ENCODE assay signal across 16 cellular contexts in genomic region chr1:219121634-219122033, GRCh38. TPM values are rescaled to one million over a fixed set of nuclear protein-coding genes. Genes with fewer than 3 reads are reported as not detected.
DNase-seq lines count a peak whose midpoint lies in the region; ATAC-seq and TF ChIP-seq lines count a peak whose summit lies in the region.
"Had no signal": no experiment of that assay in that cellular context is flagged by ENCODE, and none has a peak within 500 bp of the region (broad histone marks: within the 10 kb centered on the region; RNA-seq: fewer than 3 reads in every experiment).

No MANE protein-coding gene starts in this region.

- H3K4me1 ChIP-seq in PC-3 (ENCODE audit: insufficient read depth, low read length), result no peaks in the 10 kb centered on the region
- H3K4me1 ChIP-seq in suprapubic skin, result peaks cover 10% of the 10 kb centered on the region
- H3K4me1 ChIP-seq: Caco-2 had no signal

- intact Hi-C loops in PC-3 (cut with micrococcal nuclease), result no loop called here

- H3K9me3 ChIP-seq in PC-3 (ENCODE audit: low read length) (no peaks in the 10 kb centered on the region), suprapubic skin (no peaks in the 10 kb centered on the region)
- H3K9me3 ChIP-seq: Caco-2 had no signal

- no peak for ATAC-seq in PC-3
- ATAC-seq: GM12878 had no signal

- CTCF ChIA-PET in PC-3 (lab: Charles Lee), result no interaction called here

- TF ChIP-seq CTCF in PC-3 (conservative IDR thresholded peaks at IDR 0.05; ENCODE audit: low read depth, low read length) (no peak), fibroblast of pulmonary artery (IDR thresholded peaks at IDR 0.05; ENCODE audit: low read length, missing control alignments) (no peak), suprapubic skin (IDR thresholded peaks at IDR 0.05) (no peak)

- H3K36me3 ChIP-seq in PC-3 (ENCODE audit: low read depth, low read length) (no peaks in the 10 kb centered on the region), suprapubic skin (no peaks in the 10 kb centered on the region)

- H3K27me3 ChIP-seq in PC-3 (ENCODE audit: low read length) (no peaks in the 10 kb centered on the region), suprapubic skin (no peaks in the 10 kb centered on the region)

- no peaks in the 10 kb centered on the region for H3K79me2 ChIP-seq in PC-3 (ENCODE audit: low read length)

- POLR2A ChIA-PET in PC-3 (lab: Charles Lee; ENCODE audit: unreplicated experiment), result no interaction called here

- no peak overlapping the region for H3K4me2 ChIP-seq in PC-3 (ENCODE audit: low read length)

- no peak overlapping the region for H3K9ac ChIP-seq in PC-3 (ENCODE audit: low read length)

- DNase-seq in NCI-H2171 treated with DMSO at 0.1 percent for 48 hours (lab: John Stamatoyannopoulos, UW) (peak; percentile 1), NCI-H2171 (lab: John Stamatoyannopoulos, UW) (no peak), PC-3 (no peak), fibroblast of pulmonary artery (ENCODE audit: low read depth) (peak; percentile 26), suprapubic skin (ENCODE audit: low spot score in 2 of 2) (no peak), cerebellar cortex (ENCODE audit: low spot score) (no peak), germinal center (ENCODE audit: low spot score) (no peak)
- no peak for DNase-seq in stimulated activated CD4-positive, alpha-beta T cell treated with anti-CD3 and anti-CD28 coated beads, Interleukin-4, amount 100 ng/mL, for 24 hours
- DNase-seq: Caco-2, DMS79, H7, MV-4-11, NCI-H1417 treated with DMSO at 0.1 percent for 48 hours, NCI-H2029, NCI-H748 treated with DMSO at 0.1 percent for 48 hours had no signal

- no TSS peak for BruUV-seq in PC-3 (replicated peaks; lab: Mats Ljungman, UMichigan)

- no peak overlapping the region for H3K27ac ChIP-seq in PC-3 (ENCODE audit: low read length)
- H3K27ac ChIP-seq in suprapubic skin, result peak overlapping the region; percentile 11

- 63% methylated on average over 3 of the region's 3 CpGs for WGBS in suprapubic skin

- no peak overlapping the region for H3K4me3 ChIP-seq in PC-3 (ENCODE audit: low read length)
- H3K4me3 ChIP-seq in fibroblast of pulmonary artery (replicated peaks; ENCODE audit: low read depth, low read length), result no peak overlapping the region
- H3K4me3 ChIP-seq in suprapubic skin, result no peak overlapping the region
- H3K4me3 ChIP-seq: GM12878 had no signal

- TF ChIP-seq POLR2A in suprapubic skin (IDR thresholded peaks at IDR 0.05), result no peak

- H3K9me2 ChIP-seq in PC-3 (replicated peaks; ENCODE audit: low read length), result no peaks in the 10 kb centered on the region

- no peak for TF ChIP-seq EP300 in suprapubic skin (IDR thresholded peaks at IDR 0.05)

- H3F3A ChIP-seq in PC-3 (ENCODE audit: low read length, unreplicated experiment), result no peaks in the 10 kb centered on the region

- H4K20me1 ChIP-seq in PC-3 (ENCODE audit: low read length), result no peaks in the 10 kb centered on the region

- H2AFZ ChIP-seq in PC-3 (ENCODE audit: low read length), result peak overlapping the region; percentile 3; the same call in 1 of the 2 replicates

RNA-seq across cellular contexts. Expression of gene LYPLAL1, which starts 52.0 kb away (rescaled TPM):
- total RNA-seq in PC-3 (2014; rRNA removed), result 15.8 and 21.3 TPM in 2 replicates
- total RNA-seq in suprapubic skin, result 10 to 100 TPM; 20.2 to 40.4 (median 32.1) TPM

Comparison
In these comparisons a context has a peak if more than half of its experiments do, and no peak if none do; other contexts are left out.
1. DNase-seq: peak in NCI-H2171 treated with DMSO at 0.1 percent for 48 hours (single experiment) and fibroblast of pulmonary artery (single experiment); none in NCI-H2171 (single experiment), PC-3 (single experiment), suprapubic skin (0 of 2), cerebellar cortex (single experiment), stimulated activated CD4-positive, alpha-beta T cell treated with anti-CD3 and anti-CD28 coated beads, Interleukin-4, amount 100 ng/mL, for 24 hours (single experiment) and germinal center (single experiment).